ENCODE assay signal across 18 cellular contexts in the genomic region with DNA sequence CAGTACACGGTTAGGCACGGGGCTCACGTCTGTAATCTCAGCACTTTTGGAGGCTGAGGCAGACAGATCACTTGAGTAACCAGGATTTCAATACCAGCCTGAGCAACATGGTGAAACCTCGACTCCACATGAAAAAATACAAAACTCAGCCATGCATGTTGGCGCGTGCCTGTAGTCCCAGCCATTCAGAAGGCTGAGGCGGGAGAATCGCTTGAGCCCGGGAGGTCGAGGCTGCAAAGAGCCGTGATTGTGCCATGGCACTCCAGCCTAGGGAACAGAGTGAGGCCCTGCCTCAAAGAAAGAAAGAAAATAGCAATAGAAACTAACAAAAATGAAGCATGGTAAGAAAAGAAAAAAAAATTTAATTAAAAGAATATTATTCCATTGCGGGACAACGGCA.
DNase-seq lines count a peak whose midpoint lies in the region; ATAC-seq, FAIRE-seq and TF ChIP-seq lines count a peak whose summit lies in the region.
"Had no signal": no experiment of that assay in that cellular context is flagged by ENCODE, and none has a peak within 500 bp of the region (broad histone marks: within the 10 kb centered on the region; RNA-seq: fewer than 3 reads in every experiment).

No MANE protein-coding gene starts in this region.

- peaks cover 74% of the 10 kb centered on the region for H3K4me1 Mint-ChIP-seq in activated CD4-positive, alpha-beta T cell treated with anti-CD3 and anti-CD28 coated beads, Interleukin-2, amount 10 ng/mL, durations not matched to agents 24 days and 14 days
- H3K4me1 Mint-ChIP-seq in stimulated activated naive CD8-positive, alpha-beta T cell treated with anti-CD3 and anti-CD28 coated beads, Interleukin-15, Interleukin-2, amounts not matched to agents 100 ng/mL and 50 ng/mL, for 24 hours (ENCODE audit: low read depth), result peaks cover 89% of the 10 kb centered on the region

- no peak overlapping the region for H3K4me3 Mint-ChIP-seq in activated CD4-positive, alpha-beta T cell treated with anti-CD3 and anti-CD28 coated beads, Interleukin-2, amount 10 ng/mL, durations not matched to agents 24 days and 14 days
- no peak overlapping the region for H3K4me3 Mint-ChIP-seq in stimulated activated naive CD8-positive, alpha-beta T cell treated with anti-CD3 and anti-CD28 coated beads, Interleukin-15, Interleukin-2, amounts not matched to agents 100 ng/mL and 50 ng/mL, for 24 hours

- no peak for ATAC-seq in stimulated activated naive CD8-positive, alpha-beta T cell treated with anti-CD3 and anti-CD28 coated beads, Interleukin-15, Interleukin-2, amounts not matched to agents 100 U/mL and 50 U/mL, for 24 hours
- no peak for ATAC-seq in GM21367 (IDR thresholded peaks at IDR 0.05; ENCODE audit: unreplicated experiment)
- ATAC-seq: HepG2 had no signal

- peaks cover 77% of the 10 kb centered on the region for H3K36me3 Mint-ChIP-seq in activated CD4-positive, alpha-beta T cell treated with anti-CD3 and anti-CD28 coated beads, Interleukin-2, amount 10 ng/mL, durations not matched to agents 24 days and 14 days (ENCODE audit: low read depth)
- H3K36me3 Mint-ChIP-seq in stimulated activated naive CD8-positive, alpha-beta T cell treated with anti-CD3 and anti-CD28 coated beads, Interleukin-15, Interleukin-2, amounts not matched to agents 100 ng/mL and 50 ng/mL, for 24 hours (ENCODE audit: low read depth), result peaks cover 69% of the 10 kb centered on the region

- H3K4me1 ChIP-seq in kidney (ENCODE audit: control insufficient read depth in 1 of 2, insufficient read depth in 1 of 2, low read depth in 1 of 2, low read length in 2 of 2) (peaks cover 0 to 10% of the 10 kb centered on the region in 2 donors), HAP-1 (no peaks in the 10 kb centered on the region; the same call in 1 of the 2 replicates)

- H3K27ac Mint-ChIP-seq in activated CD4-positive, alpha-beta T cell treated with anti-CD3 and anti-CD28 coated beads, Interleukin-2, amount 10 ng/mL, durations not matched to agents 24 days and 14 days, result peak overlapping the region; percentile 91
- peak overlapping the region; percentile 91 for H3K27ac Mint-ChIP-seq in stimulated activated naive CD8-positive, alpha-beta T cell treated with anti-CD3 and anti-CD28 coated beads, Interleukin-15, Interleukin-2, amounts not matched to agents 100 ng/mL and 50 ng/mL, for 24 hours

- no peak overlapping the region for H3K4me3 ChIP-seq in kidney (ENCODE audit: low read length in 2 of 2)
- no peak overlapping the region for H3K4me3 ChIP-seq in HAP-1

- intact Hi-C loops in activated CD4-positive, alpha-beta T cell treated with anti-CD3 and anti-CD28 coated beads, Interleukin-2, amount 10 ng/mL, durations not matched to agents 24 days and 14 days (cut with micrococcal nuclease), result no loop called here
- intact Hi-C loops in kidney (cut with DNase I), result no loop called here

- no peak for FAIRE-seq in kidney (lab: Jason Lieb, UNC)
- FAIRE-seq: A204.1, H54, HepG2, RCC 7860 had no signal

- no peaks in the 10 kb centered on the region for H3K27me3 Mint-ChIP-seq in activated CD4-positive, alpha-beta T cell treated with anti-CD3 and anti-CD28 coated beads, Interleukin-2, amount 10 ng/mL, durations not matched to agents 24 days and 14 days
- no peaks in the 10 kb centered on the region for H3K27me3 Mint-ChIP-seq in stimulated activated naive CD8-positive, alpha-beta T cell treated with anti-CD3 and anti-CD28 coated beads, Interleukin-15, Interleukin-2, amounts not matched to agents 100 ng/mL and 50 ng/mL, for 24 hours

- no peaks in the 10 kb centered on the region for H3K36me3 ChIP-seq in kidney (ENCODE audit: control insufficient read depth in 1 of 2, insufficient read depth in 2 of 2, low read length in 2 of 2)
- no peaks in the 10 kb centered on the region for H3K36me3 ChIP-seq in HAP-1 (replicated peaks)

- no peaks in the 10 kb centered on the region for H3K9me3 ChIP-seq in kidney (ENCODE audit: control insufficient read depth in 1 of 2, low read length in 2 of 2)
- H3K9me3 ChIP-seq in HAP-1, result no peaks in the 10 kb centered on the region

- H3K27me3 ChIP-seq in HAP-1 (ENCODE audit: low read depth), result no peaks in the 10 kb centered on the region

- no peak overlapping the region for H3K27ac ChIP-seq in kidney (ENCODE audit: low read depth in 2 of 2, low read length in 2 of 2)

- DNase-seq in activated CD4-positive, alpha-beta T cell treated with anti-CD3 and anti-CD28 coated beads, Interleukin-2, amount 10 ng/mL, durations not matched to agents 24 days and 14 days, result no peak
- no peak for DNase-seq in activated CD4-positive, alpha-beta T cell treated with anti-CD3 and anti-CD28 coated beads, Interleukin-2, amount 50 U/mL, for 48 hours
- no peak for DNase-seq in stimulated activated naive CD8-positive, alpha-beta T cell treated with anti-CD3 and anti-CD28 coated beads, Interleukin-15, Interleukin-2, amounts not matched to agents 100 U/mL and 50 U/mL, for 24 hours
- DNase-seq in kidney, result peak; percentile 28
- DNase-seq in HAP-1 (ENCODE audit: low spot score in 2 of 2), result no peak
- DNase-seq in NCI-H2196 (lab: John Stamatoyannopoulos, UW; ENCODE audit: unreplicated experiment), result no peak
- DNase-seq: C1 segment of cervical spinal cord, DMS 273 treated with DMSO at 0.1 percent for 48 hours, Kasumi-1, NCI-H1930, NCI-H2171, NCI-H82 had no signal

- no peak for TF ChIP-seq CTCF in kidney (IDR thresholded peaks at IDR 0.05; ENCODE audit: borderline replicate concordance, extremely low read depth, insufficient read depth)

- no peak overlapping the region for H3K9ac ChIP-seq in kidney (ENCODE audit: low read length in 2 of 2)

- H3K9me3 Mint-ChIP-seq in activated CD4-positive, alpha-beta T cell treated with anti-CD3 and anti-CD28 coated beads, Interleukin-2, amount 10 ng/mL, durations not matched to agents 24 days and 14 days, result peaks cover 8% of the 10 kb centered on the region
- peaks cover 12% of the 10 kb centered on the region for H3K9me3 Mint-ChIP-seq in stimulated activated naive CD8-positive, alpha-beta T cell treated with anti-CD3 and anti-CD28 coated beads, Interleukin-15, Interleukin-2, amounts not matched to agents 100 ng/mL and 50 ng/mL, for 24 hours

- in situ Hi-C loops in HAP-1 (cut with MboI; ENCODE audit: low sequenced_read_pairs), result no loop called here
